16 cellular contexts compared by ENCODE assay signal in genomic region chr15:99546436-99547100, GRCh38. TPM values are rescaled to one million over a fixed set of nuclear protein-coding genes. Genes with fewer than 3 reads are reported as not detected.
DNase-seq lines count a peak whose midpoint lies in the region; ATAC-seq lines count a peak whose summit lies in the region.
"Had no signal": no experiment of that assay in that cellular context is flagged by ENCODE, and none has a peak within 500 bp of the region (broad histone marks: within the 10 kb centered on the region; RNA-seq: fewer than 3 reads in every experiment).

No MANE protein-coding gene starts in this region.

- DNase-seq in NCI-H146 (lab: John Stamatoyannopoulos, UW) (peak; percentile 34), NCI-H146 treated with DMSO at 0.1 percent for 48 hours (lab: John Stamatoyannopoulos, UW; ENCODE audit: unreplicated experiment) (no peak), myocyte (ENCODE audit: low read depth) (peak; percentile 98), skeletal muscle cell (ENCODE audit: low read depth) (peak; percentile 52)
- DNase-seq in stimulated activated naive B cell treated with anti-CD40 and anti-IgM and Interleukin-4, amounts not matched to agents 10 μg/mL and 1 μg/mL and 100 μg/mL, for 72 hours: no peak
- DNase-seq: AML-193; Caco-2; CD4-positive, alpha-beta T cell; GM23248; HCEC 1CT; HFFc6; IMR-90 had no signal

- no peak overlapping the region for H3K27ac Mint-ChIP-seq in stimulated activated naive B cell treated with anti-CD40 and anti-IgM and Interleukin-4, amounts not matched to agents 10 μg/mL and 1 μg/mL and 100 μg/mL, for 72 hours
- H3K27ac Mint-ChIP-seq: CD4-positive, alpha-beta T cell; HFFc6 had no signal

- H3K9me3 Mint-ChIP-seq in stimulated activated naive B cell treated with anti-CD40 and anti-IgM and Interleukin-4, amounts not matched to agents 10 μg/mL and 1 μg/mL and 100 μg/mL, for 72 hours: peaks cover 0 to 2% of the 10 kb centered on the region in 2 donors
- H3K9me3 Mint-ChIP-seq: CD4-positive, alpha-beta T cell; HFFc6 had no signal

- no peaks in the 10 kb centered on the region for H3K36me3 Mint-ChIP-seq in stimulated activated naive B cell treated with anti-CD40 and anti-IgM and Interleukin-4, amounts not matched to agents 10 μg/mL and 1 μg/mL and 100 μg/mL, for 72 hours

- peaks cover 17 to 24% of the 10 kb centered on the region in 2 donors for H3K4me1 Mint-ChIP-seq in stimulated activated naive B cell treated with anti-CD40 and anti-IgM and Interleukin-4, amounts not matched to agents 10 μg/mL and 1 μg/mL and 100 μg/mL, for 72 hours

- H3K4me3 Mint-ChIP-seq in stimulated activated naive B cell treated with anti-CD40 and anti-IgM and Interleukin-4, amounts not matched to agents 10 μg/mL and 1 μg/mL and 100 μg/mL, for 72 hours: no peak overlapping the region
- H3K4me3 Mint-ChIP-seq: CD4-positive, alpha-beta T cell; HFFc6 had no signal

- peaks cover 0 to 5% of the 10 kb centered on the region in 2 donors for H3K27me3 Mint-ChIP-seq in stimulated activated naive B cell treated with anti-CD40 and anti-IgM and Interleukin-4, amounts not matched to agents 10 μg/mL and 1 μg/mL and 100 μg/mL, for 72 hours
- H3K27me3 Mint-ChIP-seq: CD4-positive, alpha-beta T cell had no signal

- H3K4me3 ChIP-seq in skeletal muscle cell (ENCODE audit: low read depth, low read length): no peak overlapping the region
- H3K4me3 ChIP-seq: A549, GM23248 had no signal

- peak; percentile 88 to 89 for ATAC-seq in stimulated activated naive B cell treated with anti-CD40 and anti-IgM and Interleukin-4, amounts not matched to agents 10 μg/mL and 1 μg/mL and 100 μg/mL, for 72 hours (replicated peaks)
- ATAC-seq in GM18519 (IDR thresholded peaks at IDR 0.05; ENCODE audit: low FRiP score, unreplicated experiment) (no peak), GM19455 (IDR thresholded peaks at IDR 0.05; ENCODE audit: unreplicated experiment) (no peak), GM19395 (IDR thresholded peaks at IDR 0.05; ENCODE audit: unreplicated experiment) (no peak)
- ATAC-seq: A549 had no signal

RNA-seq across cellular contexts. Expression of gene MEF2A, which starts 19.2 kb away (rescaled TPM):
- total RNA-seq in myocyte: 515 and 568 TPM in 2 replicates
- polyA plus RNA-seq in myocyte (2012): 42.6 TPM

Comparison
In these comparisons a context has a peak if more than half of its experiments do, and no peak if none do; other contexts are left out.
1. DNase-seq: peak in NCI-H146 (single experiment), myocyte (single experiment) and skeletal muscle cell (single experiment); none in NCI-H146 treated with DMSO at 0.1 percent for 48 hours (single experiment) and stimulated activated naive B cell treated with anti-CD40 and anti-IgM and Interleukin-4, amounts not matched to agents 10 μg/mL and 1 μg/mL and 100 μg/mL, for 72 hours (single experiment).
2. ATAC-seq: peak in stimulated activated naive B cell treated with anti-CD40 and anti-IgM and Interleukin-4, amounts not matched to agents 10 μg/mL and 1 μg/mL and 100 μg/mL, for 72 hours (2 of 2); none in GM18519 (single experiment), GM19455 (single experiment) and GM19395 (single experiment).